Comparison of ENCODE assay signal across 15 cellular contexts in genomic region chr1:110636149-110636935, GRCh38. TPM values are rescaled to one million over a fixed set of nuclear protein-coding genes. Genes with fewer than 3 reads are reported as not detected.
DNase-seq lines count a peak whose midpoint lies in the region; ATAC-seq and TF ChIP-seq lines count a peak whose summit lies in the region.
"Had no signal": no experiment of that assay in that cellular context is flagged by ENCODE, and none has a peak within 500 bp of the region (broad histone marks: within the 10 kb centered on the region; RNA-seq: fewer than 3 reads in every experiment).

No MANE protein-coding gene starts in this region.

- WGBS in thyroid gland, 2 donors: 79 to 90% methylated on average over 4 of the region's 4 CpGs

- H3K27me3 ChIP-seq in CD8-positive, alpha-beta memory T cell (ENCODE audit: insufficient read depth, low read length, poor library complexity, severe bottlenecking): no peaks in the 10 kb centered on the region
- H3K27me3 ChIP-seq in thyroid gland (no peaks in the 10 kb centered on the region), PC-9 (ENCODE audit: insufficient read depth, low read depth) (no peaks in the 10 kb centered on the region)

- H3K9me3 Mint-ChIP-seq in CD8-positive, alpha-beta memory T cell: peaks cover 0 to 4% (median 0%) of the 10 kb centered on the region in 5 donors
- H3K9me3 Mint-ChIP-seq in activated T-cell treated with anti-CD3 and anti-CD28 coated beads, Interleukin-2, amount 50 U/mL, for 24 hours: peaks cover 6% of the 10 kb centered on the region
- H3K9me3 Mint-ChIP-seq in natural killer cell: peaks cover 2 to 6% of the 10 kb centered on the region in 2 donors
- H3K9me3 Mint-ChIP-seq: WTC11 had no signal

- H3K9me3 ChIP-seq in CD8-positive, alpha-beta memory T cell (ENCODE audit: low read length): no peaks in the 10 kb centered on the region
- H3K9me3 ChIP-seq in thyroid gland: no peaks in the 10 kb centered on the region
- no peaks in the 10 kb centered on the region for H3K9me3 ChIP-seq in PC-9 (ENCODE audit: insufficient read depth, low read depth)

- DNase-seq in CD8-positive, alpha-beta memory T cell: peak in 2 of 5 donors; percentile 30 to 36
- no peak for DNase-seq in activated T-cell treated with anti-CD3 and anti-CD28 coated beads, Interleukin-2, amount 50 U/mL, for 24 hours
- DNase-seq in natural killer cell: no peak
- DNase-seq in NCI-H2029 treated with DMSO at 0.1 percent for 48 hours (lab: John Stamatoyannopoulos, UW): no peak
- no peak for DNase-seq in thyroid gland
- DNase-seq in PC-9: no peak
- DNase-seq: GDM1; HCEC 1CT; NCI-H2029; stimulated activated CD4-positive, alpha-beta T cell treated with anti-CD3 and anti-CD28 coated beads, Interleukin-2, amount 100 ng/mL, for 48 hours had no signal

- intact Hi-C loops in natural killer cell (cut with micrococcal nuclease) (no loop called here), thyroid gland (cut with DNase I) (no loop called here), PC-9 (cut with micrococcal nuclease; ENCODE audit: unreplicated experiment) (no loop called here)

- no peaks in the 10 kb centered on the region for H3K79me2 ChIP-seq in PC-9 (ENCODE audit: low read depth)

- H3K27ac Mint-ChIP-seq in CD8-positive, alpha-beta memory T cell: peak overlapping the region in 6 of 8 donors; percentile 92 to 98 (median 94)
- H3K27ac Mint-ChIP-seq in activated T-cell treated with anti-CD3 and anti-CD28 coated beads, Interleukin-2, amount 50 U/mL, for 24 hours: peak overlapping the region; percentile 95
- H3K27ac Mint-ChIP-seq in natural killer cell: peak overlapping the region; percentile 47 to 71
- H3K27ac Mint-ChIP-seq: WTC11 had no signal

- no peaks in the 10 kb centered on the region for H3K9me2 ChIP-seq in PC-9 (ENCODE audit: insufficient read depth)

- no peaks in the 10 kb centered on the region for H4K20me1 ChIP-seq in PC-9 (ENCODE audit: insufficient read depth)

- no peak for TF ChIP-seq CTCF in natural killer cell (IDR thresholded peaks at IDR 0.05)
- TF ChIP-seq CTCF in thyroid gland (IDR thresholded peaks at IDR 0.05): no peak
- TF ChIP-seq CTCF in PC-9 (conservative IDR thresholded peaks at IDR 0.05): no peak

- H3F3A ChIP-seq in PC-9 (ENCODE audit: insufficient read depth, low read depth): no peaks in the 10 kb centered on the region

- no TSS peak for BruUV-seq in PC-9 (replicated peaks; lab: Mats Ljungman, UMichigan)

- H3K4me3 ChIP-seq in CD8-positive, alpha-beta memory T cell (ENCODE audit: low read length): peak overlapping the region; percentile 26
- H3K4me3 ChIP-seq in thyroid gland (replicated peaks in 1 of 3): no peak overlapping the region
- H3K4me3 ChIP-seq in PC-9: no peak overlapping the region
- H3K4me3 ChIP-seq: SK-N-MC had no signal

- ATAC-seq in HG02885 (IDR thresholded peaks at IDR 0.05; ENCODE audit: poor library complexity, unreplicated experiment) (peak; percentile 31), natural killer cell (peak in 1 of 3 donors; percentile 50)

- CTCF ChIA-PET in CD8-positive, alpha-beta memory T cell (lab: Charles Lee): interaction anchor here (1.0 to 6.3 kb wide), 11 partner anchors 12 to 151 kb away, joined by 3 to 44 read pairs (median 7); partner anchors contain the start of gene KCNA3
- CTCF ChIA-PET in PC-9 (lab: Charles Lee): no interaction called here

- H3K36me3 ChIP-seq in CD8-positive, alpha-beta memory T cell (ENCODE audit: insufficient read depth, low read length): no peaks in the 10 kb centered on the region
- no peaks in the 10 kb centered on the region for H3K36me3 ChIP-seq in thyroid gland
- H3K36me3 ChIP-seq in PC-9 (ENCODE audit: low read depth): no peaks in the 10 kb centered on the region

- H3K27me3 Mint-ChIP-seq in CD8-positive, alpha-beta memory T cell: no peaks in the 10 kb centered on the region
- H3K27me3 Mint-ChIP-seq in activated T-cell treated with anti-CD3 and anti-CD28 coated beads, Interleukin-2, amount 50 U/mL, for 24 hours: no peaks in the 10 kb centered on the region
- no peaks in the 10 kb centered on the region for H3K27me3 Mint-ChIP-seq in natural killer cell (ENCODE audit: low read depth in 2 of 2)

- no peak overlapping the region for H3K27ac ChIP-seq in CD8-positive, alpha-beta memory T cell (ENCODE audit: low read depth, low read length)
- H3K27ac ChIP-seq in thyroid gland: no peak overlapping the region
- H3K27ac ChIP-seq in PC-9: no peak overlapping the region
- H3K27ac ChIP-seq: C4-2B, SK-N-MC had no signal

- H3K36me3 Mint-ChIP-seq in CD8-positive, alpha-beta memory T cell: peaks cover 0 to 6% (median 0%) of the 10 kb centered on the region in 3 donors
- H3K36me3 Mint-ChIP-seq in activated T-cell treated with anti-CD3 and anti-CD28 coated beads, Interleukin-2, amount 50 U/mL, for 24 hours (ENCODE audit: low read depth): no peaks in the 10 kb centered on the region
- H3K36me3 Mint-ChIP-seq in natural killer cell: no peaks in the 10 kb centered on the region
- H3K36me3 Mint-ChIP-seq: WTC11 had no signal

- TF ChIP-seq POLR2A in thyroid gland (IDR thresholded peaks at IDR 0.05): no peak

- H3K4me1 Mint-ChIP-seq in CD8-positive, alpha-beta memory T cell: peaks cover 40 to 84% (median 80%) of the 10 kb centered on the region in 3 donors
- peaks cover 77% of the 10 kb centered on the region for H3K4me1 Mint-ChIP-seq in activated T-cell treated with anti-CD3 and anti-CD28 coated beads, Interleukin-2, amount 50 U/mL, for 24 hours (ENCODE audit: low read depth)
- peaks cover 55 to 61% of the 10 kb centered on the region in 2 donors for H3K4me1 Mint-ChIP-seq in natural killer cell
- H3K4me1 Mint-ChIP-seq: WTC11 had no signal

- no peak overlapping the region for H2AFZ ChIP-seq in PC-9

- POLR2A ChIA-PET in CD8-positive, alpha-beta memory T cell (lab: Charles Lee): interaction anchor here (0.6 to 3.9 kb wide), 4 partner anchors 10 to 147 kb away, joined by 3 to 21 read pairs (median 3); no protein-coding TSS in a partner anchor
- POLR2A ChIA-PET in PC-9 (lab: Charles Lee; ENCODE audit: unreplicated experiment): no interaction called here

- H3K4me1 ChIP-seq in CD8-positive, alpha-beta memory T cell (ENCODE audit: insufficient read depth, low read length): peaks cover 98% of the 10 kb centered on the region
- peaks cover 0 to 8% of the 10 kb centered on the region in 2 donors for H3K4me1 ChIP-seq in thyroid gland
- H3K4me1 ChIP-seq in PC-9 (replicated peaks; ENCODE audit: insufficient read depth): no peaks in the 10 kb centered on the region

- no peak overlapping the region for H3K4me2 ChIP-seq in PC-9

- H3K4me3 Mint-ChIP-seq in CD8-positive, alpha-beta memory T cell: peak overlapping the region; percentile 63 to 85 (median 78)
- H3K4me3 Mint-ChIP-seq in activated T-cell treated with anti-CD3 and anti-CD28 coated beads, Interleukin-2, amount 50 U/mL, for 24 hours: peak overlapping the region; percentile 58
- H3K4me3 Mint-ChIP-seq in natural killer cell: peak overlapping the region; percentile 71
- H3K4me3 Mint-ChIP-seq: WTC11 had no signal

RNA-seq across cellular contexts. Expression of gene KCNA2, which starts 30.2 kb away (rescaled TPM):
- under 1 TPM; 0.24 to 0.35 TPM for total RNA-seq in CD8-positive, alpha-beta memory T cell
- polyA plus RNA-seq in CD8-positive, alpha-beta memory T cell: 0.16 TPM
- total RNA-seq in natural killer cell: 1 to 10 TPM in 1 of 3 donors, under 1 TPM in 2; 0.07 to 2.6 (median 0.26) TPM
- 1 to 10 TPM; 2.9 to 6.8 (median 3.5) TPM for total RNA-seq in thyroid gland
- not detected in 2 replicates for total RNA-seq in PC-9 (2021)
- total RNA-seq: kidney epithelial cell had no signal

RNA-seq across cellular contexts. Expression of gene KCNA3, which starts 38.4 kb away (rescaled TPM):
- total RNA-seq in CD8-positive, alpha-beta memory T cell: 10 to 100 TPM; 38.4 to 40.5 TPM
- 94.0 TPM for polyA plus RNA-seq in CD8-positive, alpha-beta memory T cell
- total RNA-seq in natural killer cell (10 to 100 TPM; 19.7 to 36.2 (median 30.3) TPM), thyroid gland (1 to 10 TPM in 2 of 4 donors, under 1 TPM in 2; 0.59 to 3.8 (median 2.0) TPM), PC-9 (2021) (not detected in 2 replicates)

Comparison
In these comparisons a context has a peak if more than half of its experiments do, and no peak if none do; other contexts are left out.
1. RNA of gene KCNA3, which starts 38.4 kb away (total RNA-seq): 38.4 to 40.5 TPM in CD8-positive, alpha-beta memory T cell and 19.7 to 36.2 TPM in natural killer cell; 0.59 to 3.8 TPM in thyroid gland and not detected in PC-9; every median in the first group is over 4 times any median in the second.
2. Peak in every context shown above with its lines, with median percentiles within 50 percentile points of each other: H3K27ac Mint-ChIP-seq and H3K4me3 Mint-ChIP-seq.